Comparison of ENCODE assay signal across 12 cellular contexts in genomic region chr12:116160196-116160595, GRCh38.
DNase-seq lines count a peak whose midpoint lies in the region; ATAC-seq, FAIRE-seq and TF ChIP-seq lines count a peak whose summit lies in the region.
"Had no signal": no experiment of that assay in that cellular context is flagged by ENCODE, and none has a peak within 500 bp of the region (broad histone marks: within the 10 kb centered on the region; RNA-seq: fewer than 3 reads in every experiment).

No MANE protein-coding gene starts in this region.

- no peaks in the 10 kb centered on the region for H3K27me3 ChIP-seq in foreskin keratinocyte
- H3K27me3 ChIP-seq in hepatocyte: no peaks in the 10 kb centered on the region
- H3K27me3 ChIP-seq: testis had no signal

- H3K4me2 ChIP-seq in A549 (peak overlapping the region; percentile 52), hepatocyte (no peak overlapping the region)

- peaks cover 99% of the 10 kb centered on the region for H3K79me2 ChIP-seq in hepatocyte

- H3K27ac ChIP-seq in A549 (peak overlapping the region; percentile 3 to 55; a peak in 3 of 6 replicates), foreskin keratinocyte (no peak overlapping the region), hepatocyte (no peak overlapping the region)
- H3K27ac ChIP-seq: testis had no signal

- H3K36me3 ChIP-seq in hepatocyte (replicated peaks; ENCODE audit: insufficient read depth, low read depth): no peaks in the 10 kb centered on the region

- H4K20me1 ChIP-seq in hepatocyte (ENCODE audit: insufficient read depth, poor library complexity, severe bottlenecking): peaks cover 98% of the 10 kb centered on the region

- 25% methylated on average over 2 of the region's 2 CpGs for WGBS in A549 (ENCODE audit: missing lambda C conversion rate)
- 51% methylated on average over 2 of the region's 2 CpGs for WGBS in hepatocyte (ENCODE audit: low lambda C conversion rate, missing lambda C conversion rate)

- no peaks in the 10 kb centered on the region for H3K9me2 ChIP-seq in hepatocyte (replicated peaks; ENCODE audit: insufficient read depth)

- DNase-seq in A549 (ENCODE audit: low read depth in 1 of 2, low spot score in 1 of 2) (peak; percentile 43 to 74), HT1080 (ENCODE audit: low read depth) (peak; percentile 60), SW 1271 (lab: John Stamatoyannopoulos, UW) (peak; percentile 36 to 54), foreskin keratinocyte (peak in 1 of 2 donors; percentile 62), hepatocyte (ENCODE audit: low spot score) (no peak), GM03348 (ENCODE audit: low spot score) (no peak)
- DNase-seq: ACHN; activated effector memory CD4-positive, alpha-beta T cell treated with Interleukin-2 at 50 U/mL for 16 hours; testis had no signal

- TF ChIP-seq CTCF in A549 (IDR thresholded peaks at IDR 0.05) (no peak), foreskin keratinocyte (conservative IDR thresholded peaks at IDR 0.05) (no peak), hepatocyte (IDR thresholded peaks at IDR 0.05; ENCODE audit: poor library complexity) (no peak)

- FAIRE-seq in A549 (lab: Jason Lieb, UNC): no peak

- ATAC-seq in A549 (peak; percentile 58 to 72; a peak in 4 of 6 replicates), foreskin keratinocyte (peak; percentile 71), GM21367 (IDR thresholded peaks at IDR 0.05; ENCODE audit: unreplicated experiment) (no peak), HG02571 (IDR thresholded peaks at IDR 0.05; ENCODE audit: unreplicated experiment) (no peak)
- ATAC-seq: natural killer cell treated with Interleukin-12 subunit alpha and Interleukin-12 subunit beta and Interleukin-15 and Interleukin-18, amount 100 ng/mL, for 72 hours had no signal

- H3K4me1 ChIP-seq in A549: peaks cover 60% of the 10 kb centered on the region
- H3K4me1 ChIP-seq in foreskin keratinocyte: peaks cover 13% of the 10 kb centered on the region
- peaks cover 46% of the 10 kb centered on the region for H3K4me1 ChIP-seq in hepatocyte (ENCODE audit: insufficient read depth)

- CTCF ChIA-PET in A549 (lab: Yijun Ruan, JAX): interaction anchor here (0.7 to 1.5 kb wide), 4 partner anchors 9 to 116 kb away, joined by 3 to 4 read pairs (median 4); no protein-coding TSS in a partner anchor

- H3K9me3 ChIP-seq in A549 (no peaks in the 10 kb centered on the region), hepatocyte (ENCODE audit: low read depth) (no peaks in the 10 kb centered on the region)
- H3K9me3 ChIP-seq: testis had no signal

- no peak overlapping the region for H2AFZ ChIP-seq in hepatocyte

- H3K4me3 ChIP-seq in A549 (no peak overlapping the region), hepatocyte (no peak overlapping the region)
- H3K4me3 ChIP-seq: testis had no signal

- no peak for TF ChIP-seq EP300 in A549 (IDR thresholded peaks at IDR 0.05)

- no peak for TF ChIP-seq POLR2A in A549 (IDR thresholded peaks at IDR 0.05; ENCODE audit: low read length)

- TF ChIP-seq RAD21 in A549 (conservative IDR thresholded peaks at IDR 0.05 in 1 of 2, IDR thresholded peaks at IDR 0.05 in 1 of 2): no peak

- POLR2A ChIA-PET in A549 (lab: Yijun Ruan, JAX): no interaction called here

TF ChIP-seq in A549, 52 proteins besides CTCF, POLR2A, EP300 and RAD21:
- peak; percentile 24; the same call in 1 of the 2 replicates for TF ChIP-seq GATA3 (IDR thresholded peaks at IDR 0.05; ENCODE audit: borderline replicate concordance)
- peak; percentile 55; the same call in 1 of the 2 replicates for TF ChIP-seq FOSL2 (IDR thresholded peaks at IDR 0.05)
- TF ChIP-seq FOSL2 (CRISPR knock-in tag; IDR thresholded peaks at IDR 0.05): peak; percentile 95
- no peak for TF ChIP-seq REST (IDR thresholded peaks at IDR 0.05)
- TF ChIP-seq CEBPB (IDR thresholded peaks at IDR 0.05): peak; percentile 74 to 90
- peak; percentile 46; the same call in 1 of the 2 replicates for TF ChIP-seq JUNB (IDR thresholded peaks at IDR 0.05)
- TF ChIP-seq MAFK (IDR thresholded peaks at IDR 0.05; ENCODE audit: partially characterized antibody): peak; percentile 54
- TF ChIP-seq NFE2L2 (conservative IDR thresholded peaks at IDR 0.05; ENCODE audit: low read length): peak; percentile 59; the same call in 1 of the 2 replicates
- TF ChIP-seq HOXA7 (CRISPR knock-in tag; IDR thresholded peaks at IDR 0.05): no peak
TF ChIP-seq in A549: peak in this region for 6.

Comparison
In these comparisons a context has a peak if more than half of its experiments do, and no peak if none do; other contexts are left out.
1. ATAC-seq: peak in A549 (2 of 2) and foreskin keratinocyte (single experiment); none in GM21367 (single experiment) and HG02571 (single experiment).
2. DNase-seq: peak in A549 (2 of 2), HT1080 (single experiment) and SW 1271 (2 of 2); none in hepatocyte (single experiment) and GM03348 (single experiment).
3. H3K27ac ChIP-seq: peak in A549 (2 of 2); none in foreskin keratinocyte (single experiment) and hepatocyte (single experiment).